Comparison of ENCODE assay signal across 27 cellular contexts in genomic region chr2:177405029-177405692, GRCh38. TPM values are rescaled to one million over a fixed set of nuclear protein-coding genes. Genes with fewer than 3 reads are reported as not detected.
DNase-seq lines count a peak whose midpoint lies in the region; ATAC-seq, FAIRE-seq and TF ChIP-seq lines count a peak whose summit lies in the region.
"Had no signal": no experiment of that assay in that cellular context is flagged by ENCODE, and none has a peak within 500 bp of the region (broad histone marks: within the 10 kb centered on the region; RNA-seq: fewer than 3 reads in every experiment).

No MANE protein-coding gene starts in this region.

- H3K36me3 Mint-ChIP-seq in activated T-cell treated with anti-CD3 and anti-CD28 coated beads, Interleukin-2, amount 50 U/mL, for 72 hours (ENCODE audit: insufficient read depth in 2 of 2), result peaks cover 0 to 15% of the 10 kb centered on the region in 2 donors

- dilution Hi-C loops in keratinocyte (cut with MboI; ENCODE audit: extremely low pct_ligation_motif_present, low sequenced_read_pairs), result no loop called here

- H3K9me3 Mint-ChIP-seq in activated T-cell treated with anti-CD3 and anti-CD28 coated beads, Interleukin-2, amount 50 U/mL, for 72 hours, result peaks cover 0 to 2% of the 10 kb centered on the region in 2 donors
- H3K9me3 Mint-ChIP-seq: type B pancreatic cell had no signal

- H3K4me2 ChIP-seq in keratinocyte (ENCODE audit: control insufficient read depth, extremely low read depth, insufficient read depth, low read depth, low read length), result no peak overlapping the region

- H3K79me2 ChIP-seq in keratinocyte (ENCODE audit: control insufficient read depth, insufficient read depth, low read length), result peaks cover 58% of the 10 kb centered on the region

- no peaks in the 10 kb centered on the region for H3K9me1 ChIP-seq in keratinocyte (ENCODE audit: control insufficient read depth, extremely low read depth, insufficient read depth, low read length)

- no peaks in the 10 kb centered on the region for H3K36me3 ChIP-seq in keratinocyte (ENCODE audit: control insufficient read depth in 2 of 2, extremely low read depth in 1 of 2, insufficient read depth in 2 of 2, low read length in 2 of 2)
- H3K36me3 ChIP-seq: heart left ventricle had no signal

- H3K4me3 ChIP-seq in keratinocyte (ENCODE audit: control insufficient read depth in 2 of 3, extremely low read depth in 1 of 3, insufficient read depth in 2 of 3, low read depth in 1 of 3, low read length in 3 of 3), result no peak overlapping the region

- H2AFZ ChIP-seq in keratinocyte (ENCODE audit: control insufficient read depth, low read length), result no peak overlapping the region

- peaks cover 14% of the 10 kb centered on the region for H3K4me1 ChIP-seq in keratinocyte (ENCODE audit: control insufficient read depth, extremely low read depth, insufficient read depth, low read length)

- H3K27me3 ChIP-seq in keratinocyte (ENCODE audit: control insufficient read depth, extremely low read depth, insufficient read depth, low read length), result no peaks in the 10 kb centered on the region
- H3K27me3 ChIP-seq: heart left ventricle had no signal

- H3K4me1 Mint-ChIP-seq in activated T-cell treated with anti-CD3 and anti-CD28 coated beads, Interleukin-2, amount 50 U/mL, for 72 hours (ENCODE audit: low read depth), result peaks cover 39% of the 10 kb centered on the region

- H3K27me3 Mint-ChIP-seq in activated T-cell treated with anti-CD3 and anti-CD28 coated beads, Interleukin-2, amount 50 U/mL, for 72 hours (ENCODE audit: low read depth), result no peaks in the 10 kb centered on the region
- H3K27me3 Mint-ChIP-seq: B cell; brain; naive thymus-derived CD4-positive, alpha-beta T cell; type B pancreatic cell had no signal

- H3K9me3 ChIP-seq in keratinocyte (ENCODE audit: control insufficient read depth, low read depth, low read length), result no peaks in the 10 kb centered on the region
- H3K9me3 ChIP-seq: heart left ventricle had no signal

- no peak for TF ChIP-seq CTCF in keratinocyte (optimal IDR thresholded peaks at IDR 0.05 in 1 of 3, IDR thresholded peaks at IDR 0.05 in 1 of 3, conservative IDR thresholded peaks at IDR 0.05 in 1 of 3; ENCODE audit: extremely low read depth in 1 of 3, insufficient read depth in 2 of 3, low read length in 3 of 3)

- H3K27ac Mint-ChIP-seq in activated T-cell treated with anti-CD3 and anti-CD28 coated beads, Interleukin-2, amount 50 U/mL, for 72 hours, result peak overlapping the region; percentile 57
- H3K27ac Mint-ChIP-seq: activated CD8-positive, alpha-beta T cell treated with anti-CD3 and anti-CD28 coated beads, Interleukin-2, amount 10 ng/mL, durations not matched to agents 7 days and 5 days; B cell; brain; naive thymus-derived CD4-positive, alpha-beta T cell; type B pancreatic cell had no signal

- no peak overlapping the region for H3K4me3 Mint-ChIP-seq in activated T-cell treated with anti-CD3 and anti-CD28 coated beads, Interleukin-2, amount 50 U/mL, for 72 hours
- H3K4me3 Mint-ChIP-seq: activated CD8-positive, alpha-beta T cell treated with anti-CD3 and anti-CD28 coated beads, Interleukin-2, amount 10 ng/mL, durations not matched to agents 7 days and 5 days; B cell; brain; type B pancreatic cell had no signal

- FAIRE-seq in keratinocyte (lab: Jason Lieb, UNC), result peak; percentile 74
- FAIRE-seq: A204.1, small intestine had no signal

- no peak for DNase-seq in activated T-cell treated with anti-CD3 and anti-CD28 coated beads, Interleukin-2, amount 50 U/mL, for 72 hours
- no peak for DNase-seq in activated T-cell treated with anti-CD3 and anti-CD28 coated beads, Interleukin-2, amount 50 U/mL, for 48 hours
- DNase-seq in keratinocyte (ENCODE audit: low read depth, low spot score), result no peak
- no peak for DNase-seq in Ammon's horn (ENCODE audit: low spot score)
- DNase-seq in stimulated activated naive CD4-positive, alpha-beta T cell (lab: John Stamatoyannopoulos, UW), result no peak
- DNase-seq in OCI-M2 (lab: John Stamatoyannopoulos, UW; ENCODE audit: unreplicated experiment), result no peak
- DNase-seq: activated CD4-positive, CD25-positive, alpha-beta regulatory T cell treated with anti-CD3 and anti-CD28 coated beads, Interleukin-2, amount 50 U/mL, for 72 hours; activated CD8-positive, alpha-beta T cell treated with anti-CD3 and anti-CD28 coated beads, Interleukin-2, amount 10 ng/mL, durations not matched to agents 7 days and 5 days; activated gamma-delta T cell treated with Interleukin-2 at 50 U/mL for 16 hours; effector CD4-positive, alpha-beta T cell; foreskin fibroblast; GF-D8; HCEC 1CT; heart left ventricle; left cardiac atrium; naive thymus-derived CD4-positive, alpha-beta T cell; NCI-H187; NCI-H2171 treated with DMSO at 0.1 percent for 48 hours; NCI-H524; small intestine; stimulated activated CD4-positive, alpha-beta T cell treated with anti-CD3 and anti-CD28 coated beads, Interleukin-1b, Interleukin-23, amount 100 ng/mL, for 48 hours had no signal

- no peak for ATAC-seq in activated T-cell treated with anti-CD3 and anti-CD28 coated beads, Interleukin-2, amount 50 U/mL, for 72 hours (replicated peaks in 1 of 2)
- no peak for ATAC-seq in SK-N-SH treated with all-trans-retinoic acid at 6 μM for 48 hours
- no peak for ATAC-seq in GM21515 (IDR thresholded peaks at IDR 0.05; ENCODE audit: unreplicated experiment)
- ATAC-seq: activated CD8-positive, alpha-beta T cell treated with anti-CD3 and anti-CD28 coated beads, Interleukin-2, amount 10 ng/mL, durations not matched to agents 7 days and 5 days; heart left ventricle; left cardiac atrium; naive thymus-derived CD4-positive, alpha-beta T cell had no signal

- no peak overlapping the region for H3K9ac ChIP-seq in keratinocyte (ENCODE audit: control insufficient read depth, extremely low read depth, insufficient read depth, low read length)

- H4K20me1 ChIP-seq in keratinocyte (ENCODE audit: control insufficient read depth, extremely low read depth, insufficient read depth, low read length), result no peaks in the 10 kb centered on the region

- no peak overlapping the region for H3K27ac ChIP-seq in keratinocyte (ENCODE audit: control insufficient read depth, insufficient read depth, low read length)

TF ChIP-seq in SK-N-SH treated with all-trans-retinoic acid at 6 μM for 48 hours, 23 proteins besides CTCF, POLR2A, EP300 and RAD21:
- no peak for TF ChIP-seq GLIS3 (CRISPR knock-in tag; IDR thresholded peaks at IDR 0.05)
- TF ChIP-seq TSHZ2 (CRISPR knock-in tag; IDR thresholded peaks at IDR 0.05), result no peak
- TF ChIP-seq ZNF565 (CRISPR knock-in tag; conservative IDR thresholded peaks at IDR 0.05; ENCODE audit: low read depth), result no peak
- TF ChIP-seq ESRRG (CRISPR knock-in tag; IDR thresholded peaks at IDR 0.05), result no peak
- peak; percentile 58 for TF ChIP-seq ISL1 (CRISPR knock-in tag; IDR thresholded peaks at IDR 0.05)
- no peak for TF ChIP-seq ZFP3 (CRISPR knock-in tag; IDR thresholded peaks at IDR 0.05)

RNA-seq across cellular contexts. Expression of gene AGPS, which starts 12.6 kb away (rescaled TPM):
- total RNA-seq in activated T-cell treated with anti-CD3 and anti-CD28 coated beads, Interleukin-2, amount 50 U/mL, for 72 hours, result 10 to 100 TPM; 38.8 to 44.6 TPM
- polyA plus RNA-seq in keratinocyte, result 14.1 to 28.0 TPM (median 15.7 TPM) in 3 replicates
- polyA plus RNA-seq in keratinocyte (2011; ENCODE audit: low read depth), result 41.7 TPM
- polyA plus RNA-seq in keratinocyte (2011; cell fraction: cytosol; rRNA removed), result 11.8 and 23.3 TPM in 2 replicates
- polyA plus RNA-seq in keratinocyte (2011; cell fraction: nucleus; rRNA removed), result 11.5 and 16.7 TPM in 2 replicates
- polyA plus RNA-seq in keratinocyte (2012; ENCODE audit: low replicate concordance), result 13.3 and 22.0 TPM in 2 replicates
- 2.2 to 34.0 TPM (median 10.7 TPM) in 3 replicates for polyA minus RNA-seq in keratinocyte
- 27.0 TPM for polyA minus RNA-seq in keratinocyte (2011; cell fraction: cytosol; rRNA and poly(A)+ RNA removed)
- polyA minus RNA-seq in keratinocyte (2011; cell fraction: nucleus; rRNA and poly(A)+ RNA removed), result 13.7 and 31.5 TPM in 2 replicates
